ENCODE assay signal across 15 cellular contexts in the genomic region with DNA sequence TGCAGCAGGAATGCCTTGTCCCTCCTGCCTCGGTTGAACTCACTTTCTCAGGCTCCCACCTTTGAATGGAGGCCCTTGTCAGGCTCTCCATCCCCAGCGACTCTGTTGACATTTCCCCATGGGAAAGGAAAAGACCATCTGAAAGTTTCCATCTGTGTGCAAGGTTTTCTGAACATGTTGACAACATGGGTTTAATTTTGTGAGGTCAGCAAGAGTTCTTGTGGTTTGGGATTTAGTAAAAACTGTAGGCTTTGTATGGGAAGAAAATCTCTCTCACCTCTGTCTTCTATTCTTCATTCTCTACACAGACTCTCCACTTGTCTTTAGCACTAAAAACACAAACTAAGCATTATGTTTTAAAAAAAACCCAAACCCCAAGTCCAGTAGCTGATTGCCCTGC.
"Had no signal": no experiment of that assay in that cellular context is flagged by ENCODE, and none has a peak within 500 bp of the region (broad histone marks: within the 10 kb centered on the region; RNA-seq: fewer than 3 reads in every experiment).

No MANE protein-coding gene starts in this region.

- H3K27me3 Mint-ChIP-seq: activated naive CD8-positive, alpha-beta T cell treated with anti-CD3 and anti-CD28 coated beads, Interleukin-2, amount 50 U/mL, for 24 hours; central memory CD8-positive, alpha-beta T cell; dendritic cell treated with granulocyte-macrophage colony-stimulating factor and Interleukin-4, amounts not matched to agents 40 ng/mL and 50 ng/mL, for 4 days had no signal

- H3K4me1 ChIP-seq: foreskin keratinocyte had no signal

- ATAC-seq: activated naive CD8-positive, alpha-beta T cell treated with anti-CD3 and anti-CD28 coated beads, Interleukin-2, amount 50 U/mL, for 24 hours; activated T-cell treated with anti-CD3 and anti-CD28 coated beads, Interleukin-2, amount 50 U/mL, for 72 hours; foreskin keratinocyte; left lobe of liver had no signal

- H3K9me3 Mint-ChIP-seq: activated naive CD8-positive, alpha-beta T cell treated with anti-CD3 and anti-CD28 coated beads, Interleukin-2, amount 50 U/mL, for 24 hours; activated T-cell treated with anti-CD3 and anti-CD28 coated beads, Interleukin-2, amount 50 U/mL, for 72 hours; central memory CD8-positive, alpha-beta T cell; dendritic cell treated with granulocyte-macrophage colony-stimulating factor and Interleukin-4, amounts not matched to agents 40 ng/mL and 50 ng/mL, for 4 days had no signal

- DNase-seq: activated CD4-positive, alpha-beta T cell treated with anti-CD3 and anti-CD28 coated beads for 1 hour; activated CD4-positive, alpha-beta T cell treated with anti-CD3 and anti-CD28 coated beads, Interleukin-2, amount 50 U/mL, for 48 hours; activated naive CD4-positive, alpha-beta T cell; activated naive CD8-positive, alpha-beta T cell treated with anti-CD3 and anti-CD28 coated beads, Interleukin-2, amount 50 U/mL, for 24 hours; activated T-cell treated with anti-CD3 and anti-CD28 coated beads, Interleukin-2, amount 50 U/mL, for 72 hours; foreskin keratinocyte; islet precursor cell; retina; SIG-M5; stimulated activated CD4-positive, alpha-beta T cell treated with anti-CD3 and anti-CD28 coated beads, Interleukin-4, amount 100 ng/mL, for 1 hour; stimulated activated CD8-positive, alpha-beta memory T cell treated with anti-CD3 and anti-CD28 coated beads, Interleukin-4, amount 100 ng/mL, for 48 hours; trophoblast cell had no signal

- H3K27ac ChIP-seq: foreskin keratinocyte had no signal

- H3K4me3 Mint-ChIP-seq: activated naive CD8-positive, alpha-beta T cell treated with anti-CD3 and anti-CD28 coated beads, Interleukin-2, amount 50 U/mL, for 24 hours; activated T-cell treated with anti-CD3 and anti-CD28 coated beads, Interleukin-2, amount 50 U/mL, for 72 hours; central memory CD8-positive, alpha-beta T cell; dendritic cell treated with granulocyte-macrophage colony-stimulating factor and Interleukin-4, amounts not matched to agents 40 ng/mL and 50 ng/mL, for 4 days had no signal

- H3K27ac Mint-ChIP-seq: activated naive CD8-positive, alpha-beta T cell treated with anti-CD3 and anti-CD28 coated beads, Interleukin-2, amount 50 U/mL, for 24 hours; activated T-cell treated with anti-CD3 and anti-CD28 coated beads, Interleukin-2, amount 50 U/mL, for 72 hours; dendritic cell treated with granulocyte-macrophage colony-stimulating factor and Interleukin-4, amounts not matched to agents 40 ng/mL and 50 ng/mL, for 4 days had no signal

- H3K27me3 ChIP-seq: foreskin keratinocyte had no signal
